Comparison of ENCODE assay signal across 1 cellular context in genomic region chr2:110677530-110678456, GRCh38.
TF ChIP-seq lines count a peak whose summit lies in the region.

BUB1 (minus strand) TSS chr2:110678063; CDS start chr2:110677995, 68 bp downstream.

TF ChIP-seq in HepG2, 621 proteins besides CTCF, POLR2A, EP300 and RAD21 (continued from another document and continues in another):
- TF ChIP-seq ZNF275 (CRISPR knock-in tag; IDR thresholded peaks at IDR 0.05; ENCODE audit: borderline replicate concordance): no peak; the same call in 1 of the 2 replicates
- peak; percentile 99 for TF ChIP-seq HBP1 (CRISPR knock-in tag; IDR thresholded peaks at IDR 0.05; ENCODE audit: low read depth)
- peak; percentile 29; the same call in 1 of the 2 replicates for TF ChIP-seq NR2F2 (IDR thresholded peaks at IDR 0.05; ENCODE audit: borderline replicate concordance, low read depth)
- TF ChIP-seq RELA (CRISPR knock-in tag; IDR thresholded peaks at IDR 0.05): no peak
- no peak for TF ChIP-seq CC2D1A (CRISPR knock-in tag; IDR thresholded peaks at IDR 0.05)
- no peak for TF ChIP-seq FOXJ3 (CRISPR knock-in tag; IDR thresholded peaks at IDR 0.05; ENCODE audit: borderline replicate concordance)
- no peak for TF ChIP-seq TCF7L2 (IDR thresholded peaks at IDR 0.05; ENCODE audit: low read depth, low read length)
- TF ChIP-seq ZNF619 (CRISPR knock-in tag; IDR thresholded peaks at IDR 0.05): peak; percentile 40; the same call in 1 of the 2 replicates
- peak; percentile 83 for TF ChIP-seq ZBTB34 (CRISPR knock-in tag; IDR thresholded peaks at IDR 0.05)
- peak; percentile 85 for TF ChIP-seq KDM5B (CRISPR knock-in tag; IDR thresholded peaks at IDR 0.05; ENCODE audit: borderline replicate concordance)
- TF ChIP-seq ZHX2 (IDR thresholded peaks at IDR 0.05; ENCODE audit: low read depth): 0 out of 2 replicates have a peak, but pooled peaks have one; percentile 46
- no peak for TF ChIP-seq ZHX2 (CRISPR knock-in tag; IDR thresholded peaks at IDR 0.05; ENCODE audit: borderline replicate concordance)
- TF ChIP-seq ZNF441 (CRISPR knock-in tag; IDR thresholded peaks at IDR 0.05; ENCODE audit: borderline replicate concordance): 0 out of 2 replicates have a peak, but pooled peaks have one; percentile 16
- no peak for TF ChIP-seq HES4 (CRISPR knock-in tag; IDR thresholded peaks at IDR 0.05; ENCODE audit: borderline replicate concordance)
- 0 out of 2 replicates have a peak, but pooled peaks have one; percentile 32 for TF ChIP-seq ATF3 (CRISPR knock-in tag; IDR thresholded peaks at IDR 0.05)
- TF ChIP-seq HNRNPLL (IDR thresholded peaks at IDR 0.05; ENCODE audit: low read depth, low read length, poor library complexity, severe bottlenecking): peak; percentile 78
- TF ChIP-seq GATA4 (IDR thresholded peaks at IDR 0.05; ENCODE audit: borderline replicate concordance, low read depth): peak; percentile 79
- no peak for TF ChIP-seq ZBTB3 (CRISPR knock-in tag; IDR thresholded peaks at IDR 0.05; ENCODE audit: borderline replicate concordance, low read depth)
- no peak; the same call in 1 of the 2 replicates for TF ChIP-seq NR2F6 (IDR thresholded peaks at IDR 0.05)
- no peak; the same call in 1 of the 2 replicates for TF ChIP-seq NR2F6 (CRISPR knock-in tag; IDR thresholded peaks at IDR 0.05)
- peak; percentile 95 for TF ChIP-seq ARNT2 (CRISPR knock-in tag; IDR thresholded peaks at IDR 0.05; ENCODE audit: low read depth)
- TF ChIP-seq RERE (CRISPR knock-in tag; IDR thresholded peaks at IDR 0.05; ENCODE audit: low read depth): no peak
- TF ChIP-seq JARID2 (CRISPR knock-in tag; IDR thresholded peaks at IDR 0.05; ENCODE audit: insufficient replicate concordance): no peak
- no peak for TF ChIP-seq ZNF484 (CRISPR knock-in tag; IDR thresholded peaks at IDR 0.05; ENCODE audit: borderline replicate concordance, low read depth)
- TF ChIP-seq NFAT5 (CRISPR knock-in tag; IDR thresholded peaks at IDR 0.05): no peak; the same call in 1 of the 2 replicates
- TF ChIP-seq ZNF605 (CRISPR knock-in tag; IDR thresholded peaks at IDR 0.05): peak; percentile 82
- TF ChIP-seq ZNF432 (CRISPR knock-in tag; IDR thresholded peaks at IDR 0.05; ENCODE audit: borderline replicate concordance): no peak
- TF ChIP-seq SYNCRIP (IDR thresholded peaks at IDR 0.05; ENCODE audit: insufficient read depth, low read depth, low read length): no peak
- peak; percentile 48; the same call in 1 of the 2 replicates for TF ChIP-seq MXD1 (CRISPR knock-in tag; IDR thresholded peaks at IDR 0.05)
- TF ChIP-seq TBX3 (IDR thresholded peaks at IDR 0.05; ENCODE audit: borderline replicate concordance): peak; percentile 80; the same call in 1 of the 2 replicates
- TF ChIP-seq GTF2F1 (IDR thresholded peaks at IDR 0.05; ENCODE audit: low read length): no peak
- peak; percentile 95; the same call in 1 of the 2 replicates for TF ChIP-seq KMT2B (CRISPR knock-in tag; IDR thresholded peaks at IDR 0.05)
